ENCODE assay signal across 24 cellular contexts in the genomic region with DNA sequence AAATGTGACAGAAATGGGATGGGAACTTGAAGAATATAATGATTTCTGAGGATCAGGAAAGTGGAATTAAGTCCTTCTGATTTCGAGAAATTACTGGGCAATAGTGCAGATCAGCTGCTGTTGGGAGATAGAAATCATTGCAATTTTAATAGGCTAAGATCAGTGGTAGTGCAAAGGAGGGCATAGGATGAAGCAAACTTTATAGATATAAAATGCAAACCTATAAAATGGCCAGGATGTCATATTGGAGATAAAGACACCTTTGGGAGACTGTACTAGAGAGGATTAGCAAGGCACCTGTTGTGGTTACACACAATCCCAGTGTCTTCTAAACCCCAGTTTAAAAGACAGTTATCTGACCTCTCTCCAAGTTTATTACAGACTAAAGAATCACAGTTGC. TPM values are rescaled to one million over a fixed set of nuclear protein-coding genes. Genes with fewer than 3 reads are reported as not detected.
"Had no signal": no experiment of that assay in that cellular context is flagged by ENCODE, and none has a peak within 500 bp of the region (broad histone marks: within the 10 kb centered on the region; RNA-seq: fewer than 3 reads in every experiment).

No MANE protein-coding gene starts in this region.

- H3K27ac ChIP-seq: esophagus muscularis mucosa, testis, uterus had no signal

- H3K27me3 ChIP-seq: esophagus muscularis mucosa, testis, uterus had no signal

- H3K9me3 ChIP-seq: esophagus muscularis mucosa, testis, uterus had no signal

- DNase-seq: activated CD4-positive, alpha-beta T cell treated with anti-CD3 and anti-CD28 coated beads for 4 hours; activated CD4-positive, alpha-beta T cell treated with anti-CD3 and anti-CD28 coated beads, Interleukin-2, amount 50 U/mL, for 48 hours; activated CD4-positive, CD25-positive, alpha-beta regulatory T cell; activated effector memory CD4-positive, alpha-beta T cell treated with anti-CD3 and anti-CD28 coated beads, Interleukin-2, amount 50 U/mL, for 16 hours; activated naive CD4-positive, alpha-beta T cell treated with anti-CD3 and anti-CD28 coated beads, Interleukin-2, amount 50 U/mL, for 16 hours; activated naive CD8-positive, alpha-beta T cell treated with anti-CD3 and anti-CD28 coated beads, Interleukin-2, amount 50 U/mL, for 24 hours; activated T-cell treated with anti-CD3 and anti-CD28 coated beads, Interleukin-2, amount 50 U/mL, for 72 hours; aorta; caudate nucleus; dorsolateral prefrontal cortex; glutamatergic neuron; hippocampal formation; small intestine; stimulated activated CD4-positive, alpha-beta T cell treated with anti-CD3 and anti-CD28 coated beads, Interleukin-2, amount 100 ng/mL, for 48 hours; stimulated activated CD8-positive, alpha-beta memory T cell treated with anti-CD3 and anti-CD28 coated beads, Interleukin-4, amount 100 ng/mL, for 48 hours; stimulated activated naive CD4-positive, alpha-beta T cell; T-helper 9 cell; testis; uterus had no signal

- ATAC-seq: activated naive CD8-positive, alpha-beta T cell treated with anti-CD3 and anti-CD28 coated beads, Interleukin-2, amount 50 U/mL, for 24 hours; activated T-cell treated with anti-CD3 and anti-CD28 coated beads, Interleukin-2, amount 50 U/mL, for 72 hours; sciatic nerve had no signal

- H3K4me3 ChIP-seq: dorsolateral prefrontal cortex, esophagus muscularis mucosa, testis, uterus had no signal

- H3K4me1 ChIP-seq: esophagus muscularis mucosa, testis, uterus had no signal

RNA-seq across cellular contexts. Expression of a gene that starts 6.5 kb away (rescaled TPM):
- total RNA-seq: activated T-cell treated with anti-CD3 and anti-CD28 coated beads, Interleukin-2, amount 50 U/mL, for 72 hours; T-helper 1 cell treated with Interleukin-12 subunit alpha and Interleukin-12 subunit beta and Interleukin-4 antibody, amounts not matched to agents 30 ng/mL and 1 ng/mL, for 36 hours had no signal

RNA-seq across cellular contexts. Expression of a gene that starts 24.4 kb away (rescaled TPM):
- total RNA-seq: activated T-cell treated with anti-CD3 and anti-CD28 coated beads, Interleukin-2, amount 50 U/mL, for 72 hours; frontal cortex; T-helper 1 cell treated with Interleukin-12 subunit alpha and Interleukin-12 subunit beta and Interleukin-4 antibody, amounts not matched to agents 30 ng/mL and 1 ng/mL, for 36 hours had no signal

RNA-seq across cellular contexts. Expression of a gene that starts 44.8 kb away (rescaled TPM):
- total RNA-seq: activated T-cell treated with anti-CD3 and anti-CD28 coated beads, Interleukin-2, amount 50 U/mL, for 72 hours; dorsolateral prefrontal cortex; esophagus muscularis mucosa; frontal cortex; T-helper 1 cell treated with Interleukin-12 subunit alpha and Interleukin-12 subunit beta and Interleukin-4 antibody, amounts not matched to agents 30 ng/mL and 1 ng/mL, for 36 hours; uterus had no signal
- polyA plus RNA-seq: aorta had no signal

RNA-seq across cellular contexts. Expression of a gene that starts 57.5 kb away (rescaled TPM):
- total RNA-seq: activated T-cell treated with anti-CD3 and anti-CD28 coated beads, Interleukin-2, amount 50 U/mL, for 72 hours; aorta; dorsolateral prefrontal cortex; esophagus muscularis mucosa; frontal cortex; liver; sciatic nerve; T-helper 1 cell treated with Interleukin-12 subunit alpha and Interleukin-12 subunit beta and Interleukin-4 antibody, amounts not matched to agents 30 ng/mL and 1 ng/mL, for 36 hours; uterus had no signal
- polyA plus RNA-seq: aorta, liver, small intestine had no signal
